Comparison of ENCODE assay signal across 1 cellular context in genomic region chr16:53054670-53055485, GRCh38.
A peak's percentile ranks its signal among the peaks of the same experiment; 100 is the strongest.
TF ChIP-seq lines count a peak whose summit lies in the region.

CHD9 (plus strand) TSS chr16:53054991; CDS start chr16:53156090, 101,099 bp downstream.

TF ChIP-seq in K562, 482 proteins besides CTCF, POLR2A, EP300 and RAD21 (continued from another document and continues in another):
- no peak for TF ChIP-seq HMBOX1 (IDR thresholded peaks at IDR 0.05)
- TF ChIP-seq RFX1 (IDR thresholded peaks at IDR 0.05) = no peak
- TF ChIP-seq ZNF232 (CRISPR knock-in tag; IDR thresholded peaks at IDR 0.05) = peak; percentile 87; the same call in 1 of the 2 replicates
- TF ChIP-seq PHF20 (IDR thresholded peaks at IDR 0.05; ENCODE audit: partially characterized antibody) = peak; percentile 41
- TF ChIP-seq L3MBTL2 (IDR thresholded peaks at IDR 0.05) = peak; percentile 87
- no peak for TF ChIP-seq ZNF197 (CRISPR knock-in tag; IDR thresholded peaks at IDR 0.05; ENCODE audit: low read depth)
- TF ChIP-seq CCNT2 (IDR thresholded peaks at IDR 0.05; ENCODE audit: borderline replicate concordance, extremely low read depth, insufficient read length, low read depth, low read length) = peak; percentile 82
- TF ChIP-seq ZNF395 (CRISPR knock-in tag; IDR thresholded peaks at IDR 0.05) = 0 out of 2 replicates have a peak, but pooled peaks have one; percentile 4
- TF ChIP-seq HBP1 (CRISPR knock-in tag; IDR thresholded peaks at IDR 0.05) = no peak
- TF ChIP-seq MTF1 (CRISPR knock-in tag; IDR thresholded peaks at IDR 0.05; ENCODE audit: borderline replicate concordance) = no peak
- peak; percentile 69; the same call in 1 of the 2 replicates for TF ChIP-seq CXXC5 (CRISPR knock-in tag; IDR thresholded peaks at IDR 0.05)
- TF ChIP-seq PHF8 (IDR thresholded peaks at IDR 0.05; ENCODE audit: borderline replicate concordance, low read length) = peak; percentile 61; the same call in 1 of the 2 replicates
- peak; percentile 33 for TF ChIP-seq C11orf30 (IDR thresholded peaks at IDR 0.05; ENCODE audit: low read depth)
- no peak for TF ChIP-seq ZNF140 (CRISPR knock-in tag; IDR thresholded peaks at IDR 0.05)
- 0 out of 2 replicates have a peak, but pooled peaks have one; percentile 51 for TF ChIP-seq PHF21A (IDR thresholded peaks at IDR 0.05; ENCODE audit: borderline replicate concordance, low read depth)
- peak; percentile 95 for TF ChIP-seq POLR2G (IDR thresholded peaks at IDR 0.05; ENCODE audit: low read depth, low read length)
- 0 out of 2 replicates have a peak, but pooled peaks have one; percentile 36 for TF ChIP-seq FOXK1 (CRISPR knock-in tag; IDR thresholded peaks at IDR 0.05; ENCODE audit: borderline replicate concordance)
- TF ChIP-seq ATF3 (IDR thresholded peaks at IDR 0.05) = no peak
- 0 out of 2 replicates have a peak, but pooled peaks have one; percentile 15 for TF ChIP-seq ATF3 (CRISPR knock-in tag; conservative IDR thresholded peaks at IDR 0.05)
- TF ChIP-seq SIN3B (IDR thresholded peaks at IDR 0.05; ENCODE audit: low read depth) = peak; percentile 42; the same call in 1 of the 2 replicates
- 0 out of 2 replicates have a peak, but pooled peaks have one; percentile 53 for TF ChIP-seq REST (CRISPR knock-in tag; IDR thresholded peaks at IDR 0.05; ENCODE audit: low read depth)
- TF ChIP-seq NELFE (IDR thresholded peaks at IDR 0.05; ENCODE audit: insufficient read depth, insufficient read length) = no peak
- TF ChIP-seq YY1 (IDR thresholded peaks at IDR 0.05; ENCODE audit: borderline replicate concordance in 1 of 3, control insufficient read depth in 1 of 3, extremely low read depth in 1 of 3, insufficient read depth in 3 of 3, insufficient read length in 1 of 3, insufficient replicate concordance in 2 of 3, low read depth in 1 of 3, low read length in 2 of 3) = peak in 2 of 3 experiments; percentile 21 to 55
- TF ChIP-seq PHB2 (IDR thresholded peaks at IDR 0.05; ENCODE audit: low read depth) = no peak
- peak; percentile 3 to 74; a peak in 2 of 4 replicates for TF ChIP-seq HDAC1 (IDR thresholded peaks at IDR 0.05)
- peak; percentile 93 for TF ChIP-seq FIP1L1 (IDR thresholded peaks at IDR 0.05; ENCODE audit: low read depth, low read length, poor library complexity, severe bottlenecking)
- no peak for TF ChIP-seq SMARCB1 (IDR thresholded peaks at IDR 0.05; ENCODE audit: insufficient read length, low read depth)
- TF ChIP-seq ARID2 (IDR thresholded peaks at IDR 0.05) = peak; percentile 30; the same call in 1 of the 2 replicates
- TF ChIP-seq ZNF280B (CRISPR knock-in tag; IDR thresholded peaks at IDR 0.05) = no peak
- TF ChIP-seq TAF1 (IDR thresholded peaks at IDR 0.05; ENCODE audit: control insufficient read depth, extremely low read depth, insufficient read depth, low read length, severe bottlenecking) = peak; percentile 64
- no peak for TF ChIP-seq NUFIP1 (IDR thresholded peaks at IDR 0.05; ENCODE audit: partially characterized antibody)
- TF ChIP-seq VEZF1 (CRISPR knock-in tag; IDR thresholded peaks at IDR 0.05) = no peak; the same call in 1 of the 2 replicates
- TF ChIP-seq ZFP30 (CRISPR knock-in tag; IDR thresholded peaks at IDR 0.05; ENCODE audit: borderline replicate concordance) = no peak
- peak; percentile 52 for TF ChIP-seq HNRNPL (IDR thresholded peaks at IDR 0.05; ENCODE audit: low read depth, low read length)
- no peak for TF ChIP-seq RBM34 (IDR thresholded peaks at IDR 0.05; ENCODE audit: borderline replicate concordance, insufficient read depth, low read length)
- peak; percentile 75 for TF ChIP-seq XRCC5 (IDR thresholded peaks at IDR 0.05; ENCODE audit: low read depth, low read length)
- no peak for TF ChIP-seq PTBP1 (IDR thresholded peaks at IDR 0.05; ENCODE audit: low read depth, low read length)
- TF ChIP-seq RBFOX2 (IDR thresholded peaks at IDR 0.05; ENCODE audit: low read depth, low read length) = peak; percentile 95
- peak; percentile 44 for TF ChIP-seq SUPT5H (IDR thresholded peaks at IDR 0.05)
- peak; percentile 63 for TF ChIP-seq KLF16 (IDR thresholded peaks at IDR 0.05)
- TF ChIP-seq ZNF3 (CRISPR knock-in tag; IDR thresholded peaks at IDR 0.05) = no peak
- TF ChIP-seq ZNF134 (CRISPR knock-in tag; conservative IDR thresholded peaks at IDR 0.05) = no peak
- TF ChIP-seq CREM (IDR thresholded peaks at IDR 0.05; ENCODE audit: low read depth) = peak; percentile 63; the same call in 1 of the 2 replicates
- TF ChIP-seq HDAC3 (IDR thresholded peaks at IDR 0.05; ENCODE audit: borderline replicate concordance, partially characterized antibody) = no peak
- TF ChIP-seq ETV5 (CRISPR knock-in tag; IDR thresholded peaks at IDR 0.05; ENCODE audit: low read depth) = peak; percentile 70; the same call in 1 of the 2 replicates
- TF ChIP-seq ERF (CRISPR knock-in tag; IDR thresholded peaks at IDR 0.05) = 0 out of 2 replicates have a peak, but pooled peaks have one; percentile 11
- TF ChIP-seq EP400 (IDR thresholded peaks at IDR 0.05) = peak; percentile 93
- no peak; the same call in 1 of the 2 replicates for TF ChIP-seq THAP12 (CRISPR knock-in tag; IDR thresholded peaks at IDR 0.05)
- no peak for TF ChIP-seq SMAD1 (IDR thresholded peaks at IDR 0.05; ENCODE audit: low read depth, low read length, partially characterized antibody)
- peak; percentile 77; the same call in 1 of the 2 replicates for TF ChIP-seq ETS1 (conservative IDR thresholded peaks at IDR 0.05; ENCODE audit: control insufficient read depth, low read depth, low read length)
- no peak for TF ChIP-seq LEF1 (IDR thresholded peaks at IDR 0.05)
- peak; percentile 27 for TF ChIP-seq KDM5B (IDR thresholded peaks at IDR 0.05; ENCODE audit: insufficient replicate concordance, low read depth, low read length)
